Comparison of ENCODE assay signal across 9 cellular contexts in genomic region chr6:151701820-151702562, GRCh38.
DNase-seq lines count a peak whose midpoint lies in the region; ATAC-seq, FAIRE-seq and TF ChIP-seq lines count a peak whose summit lies in the region.
"Had no signal": no experiment of that assay in that cellular context is flagged by ENCODE, and none has a peak within 500 bp of the region (broad histone marks: within the 10 kb centered on the region; RNA-seq: fewer than 3 reads in every experiment).

No MANE protein-coding gene starts in this region.

- CTCF ChIA-PET in HepG2 (lab: Yijun Ruan, JAX; ENCODE audit: low intra/inter-chr PET ratio, low total read pairs) = no interaction called here

- TF ChIP-seq CTCF in HepG2 (CRISPR knock-in tag; IDR thresholded peaks at IDR 0.05) (no peak), BE2C (IDR thresholded peaks at IDR 0.05; ENCODE audit: low read depth, low read length) (no peak)

- no peak overlapping the region for H3K9ac ChIP-seq in HepG2 (ENCODE audit: insufficient read depth, low read depth, low read length)

- H3K4me1 ChIP-seq in HepG2 (ENCODE audit: insufficient read depth, low read length) = peaks cover 18% of the 10 kb centered on the region
- no peaks in the 10 kb centered on the region for H3K4me1 ChIP-seq in BE2C

- no peak overlapping the region for H3K27ac ChIP-seq in HepG2 (ENCODE audit: extremely low read length, insufficient read depth, low read length)

- no peak for TF ChIP-seq POLR2A in HepG2 (IDR thresholded peaks at IDR 0.05; ENCODE audit: insufficient read depth in 1 of 2, low read depth in 2 of 2, low read length in 2 of 2)

- no peak overlapping the region for H3K4me2 ChIP-seq in HepG2 (ENCODE audit: low read depth, low read length)

- H4K20me1 ChIP-seq in HepG2 (ENCODE audit: insufficient read depth, low read length) = no peaks in the 10 kb centered on the region

- no TSS peak for BruUV-seq in HepG2 (replicated peaks; lab: Mats Ljungman, UMichigan)

- H3K79me2 ChIP-seq in HepG2 (ENCODE audit: insufficient read depth, low read length) = no peaks in the 10 kb centered on the region

- TF ChIP-seq EP300 in HepG2 (IDR thresholded peaks at IDR 0.05; ENCODE audit: low read depth in 2 of 2, low read length in 2 of 2) = no peak
- TF ChIP-seq EP300 in HepG2 (CRISPR knock-in tag; IDR thresholded peaks at IDR 0.05; ENCODE audit: borderline replicate concordance) = no peak

- in situ Hi-C loops in HepG2 (cut with HindIII; ENCODE audit: extremely low pct_ligation_motif_present, low pct_unique_long_range_greater_than_20kb) = no loop called here

- TF ChIP-seq RAD21 in HepG2 (CRISPR knock-in tag; IDR thresholded peaks at IDR 0.05) = no peak

- H3K36me3 ChIP-seq in HepG2 (replicated peaks in 1 of 2; ENCODE audit: control insufficient read depth in 1 of 2, insufficient read depth in 2 of 2, low read length in 2 of 2) (no peaks in the 10 kb centered on the region), BE2C (no peaks in the 10 kb centered on the region)

- 2% methylated on average over 5 of the region's 5 CpGs for WGBS in HepG2 (ENCODE audit: low lambda C conversion rate)

- intact Hi-C loops in HepG2 (cut with micrococcal nuclease; ENCODE audit: unreplicated experiment) = no loop called here

- DNase-seq in HepG2 (ENCODE audit: low spot score) (no peak), left lobe of liver (ENCODE audit: low spot score) (no peak), dermis blood vessel endothelial cell (no peak), NCI-H2171 treated with DMSO at 0.1 percent for 48 hours (lab: John Stamatoyannopoulos, UW) (no peak), BE2C (no peak)
- DNase-seq: stimulated activated CD4-positive, alpha-beta T cell treated with anti-CD3 and anti-CD28 coated beads, Interleukin-4, amount 100 ng/mL, for 1 hour had no signal

- FAIRE-seq in HepG2 (lab: Jason Lieb, UNC) = no peak

- POLR2A ChIA-PET in HepG2 (lab: Yijun Ruan, JAX) = no interaction called here

- H3K9me3 ChIP-seq in HepG2 (ENCODE audit: low read length) (no peaks in the 10 kb centered on the region), BE2C (no peaks in the 10 kb centered on the region)

- peaks cover 0 to 16% of the 10 kb centered on the region in 2 experiments; a peak in 2 of 5 replicates for H3K27me3 ChIP-seq in HepG2 (ENCODE audit: control insufficient read depth in 1 of 2, insufficient read depth in 2 of 2, low read length in 2 of 2)
- peaks cover 3% of the 10 kb centered on the region; the same call in 1 of the 2 replicates for H3K27me3 ChIP-seq in BE2C

- H3K4me3 ChIP-seq in HepG2 (replicated peaks in 1 of 3; ENCODE audit: insufficient read depth in 1 of 3, low read depth in 2 of 3, low read length in 3 of 3) (no peak overlapping the region), BE2C (ENCODE audit: low read depth, low read length) (no peak overlapping the region)

- ATAC-seq in GM18909 (IDR thresholded peaks at IDR 0.05; ENCODE audit: poor library complexity, unreplicated experiment) (peak; percentile 82), GM21576 (IDR thresholded peaks at IDR 0.05; ENCODE audit: unreplicated experiment) (peak; percentile 79), HG03354 (IDR thresholded peaks at IDR 0.05; ENCODE audit: poor library complexity, severe bottlenecking, unreplicated experiment) (peak; percentile 77), HepG2 (no peak), left lobe of liver (no peak)

- H2AFZ ChIP-seq in HepG2 (ENCODE audit: low read length) = no peak overlapping the region

TF ChIP-seq in HepG2, 621 proteins besides CTCF, POLR2A, EP300 and RAD21:
- TF ChIP-seq, protein P1, sequence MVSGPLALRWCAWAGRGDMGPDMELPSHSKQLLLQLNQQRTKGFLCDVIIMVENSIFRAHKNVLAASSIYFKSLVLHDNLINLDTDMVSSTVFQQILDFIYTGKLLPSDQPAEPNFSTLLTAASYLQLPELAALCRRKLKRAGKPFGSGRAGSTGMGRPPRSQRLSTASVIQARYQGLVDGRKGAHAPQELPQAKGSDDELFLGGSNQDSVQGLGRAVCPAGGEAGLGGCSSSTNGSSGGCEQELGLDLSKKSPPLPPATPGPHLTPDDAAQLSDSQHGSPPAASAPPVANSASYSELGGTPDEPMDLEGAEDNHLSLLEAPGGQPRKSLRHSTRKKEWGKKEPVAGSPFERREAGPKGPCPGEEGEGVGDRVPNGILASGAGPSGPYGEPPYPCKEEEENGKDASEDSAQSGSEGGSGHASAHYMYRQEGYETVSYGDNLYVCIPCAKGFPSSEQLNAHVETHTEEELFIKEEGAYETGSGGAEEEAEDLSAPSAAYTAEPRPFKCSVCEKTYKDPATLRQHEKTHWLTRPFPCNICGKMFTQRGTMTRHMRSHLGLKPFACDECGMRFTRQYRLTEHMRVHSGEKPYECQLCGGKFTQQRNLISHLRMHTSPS (CRISPR knock-in tag; IDR thresholded peaks at IDR 0.05; ENCODE audit: low read depth) = no peak
- TF ChIP-seq CHD4 (IDR thresholded peaks at IDR 0.05; ENCODE audit: borderline replicate concordance, low read length) (no peak), HNF4A (CRISPR knock-in tag; IDR thresholded peaks at IDR 0.05) (peak; percentile 6; the same call in 1 of the 2 replicates)

Comparison
In these comparisons a context has a peak if more than half of its experiments do, and no peak if none do; other contexts are left out.
1. ATAC-seq: peak in GM18909 (single experiment), GM21576 (single experiment) and HG03354 (single experiment); none in HepG2 (single experiment) and left lobe of liver (single experiment).